In genomic region chr13:100484708-100485107, GRCh38 we compare ENCODE assay signal across 26 cellular contexts.
DNase-seq lines count a peak whose midpoint lies in the region; ATAC-seq, FAIRE-seq and TF ChIP-seq lines count a peak whose summit lies in the region.
"Had no signal": no experiment of that assay in that cellular context is flagged by ENCODE, and none has a peak within 500 bp of the region (broad histone marks: within the 10 kb centered on the region; RNA-seq: fewer than 3 reads in every experiment).

No MANE protein-coding gene starts in this region.

- peaks cover 3% of the 10 kb centered on the region for H3K36me3 Mint-ChIP-seq in T-helper 2 cell treated with Interferon-gamma antibody and Interleukin-4, amounts not matched to agents 5 μg/mL and 100 μg/mL, for 36 hours (ENCODE audit: low read depth)
- H3K36me3 Mint-ChIP-seq: CD4-positive, CD25-positive, alpha-beta regulatory T cell; IgD-negative memory B cell; stimulated activated naive B cell treated with anti-CD40 and anti-IgM and Interleukin-4, amounts not matched to agents 10 μg/mL and 1 μg/mL and 100 μg/mL, for 72 hours had no signal

- TF ChIP-seq CTCF in AG09309 (IDR thresholded peaks at IDR 0.05; ENCODE audit: control insufficient read depth, insufficient read depth, low read depth, low read length, missing control alignments) = no peak
- no peak for TF ChIP-seq CTCF in GM20000 (IDR thresholded peaks at IDR 0.05; ENCODE audit: extremely low read depth, missing control alignments)

- H3K27me3 Mint-ChIP-seq in T-helper 2 cell treated with Interferon-gamma antibody and Interleukin-4, amounts not matched to agents 5 μg/mL and 100 μg/mL, for 36 hours (ENCODE audit: low read depth) = peaks cover 6% of the 10 kb centered on the region
- H3K27me3 Mint-ChIP-seq: activated T-cell treated with anti-CD3 and anti-CD28 coated beads, Interleukin-2, amount 50 U/mL, for 24 hours; CD4-positive, CD25-positive, alpha-beta regulatory T cell; stimulated activated naive B cell treated with anti-CD40 and anti-IgM and Interleukin-4, amounts not matched to agents 10 μg/mL and 1 μg/mL and 100 μg/mL, for 72 hours had no signal

- no peak for TF ChIP-seq POLR2A in H54 (IDR thresholded peaks at IDR 0.05; ENCODE audit: low read depth, low read length)

- FAIRE-seq in H54 (lab: Jason Lieb, UNC) = peak; percentile 77
- FAIRE-seq: RCC 7860 had no signal

- H3K9me3 Mint-ChIP-seq in T-helper 2 cell treated with Interferon-gamma antibody and Interleukin-4, amounts not matched to agents 5 μg/mL and 100 μg/mL, for 36 hours = no peaks in the 10 kb centered on the region
- H3K9me3 Mint-ChIP-seq: activated naive CD4-positive, alpha-beta T cell treated with anti-CD3 and anti-CD28 coated beads for 36 hours; activated T-cell treated with anti-CD3 and anti-CD28 coated beads, Interleukin-2, amount 50 U/mL, for 24 hours; CD4-positive, CD25-positive, alpha-beta regulatory T cell; IgD-negative memory B cell; stimulated activated naive B cell treated with anti-CD40 and anti-IgM and Interleukin-4, amounts not matched to agents 10 μg/mL and 1 μg/mL and 100 μg/mL, for 72 hours had no signal

- peak overlapping the region; percentile 9 for H3K4me3 Mint-ChIP-seq in T-helper 2 cell treated with Interferon-gamma antibody and Interleukin-4, amounts not matched to agents 5 μg/mL and 100 μg/mL, for 36 hours
- H3K4me3 Mint-ChIP-seq: activated naive CD4-positive, alpha-beta T cell treated with anti-CD3 and anti-CD28 coated beads for 36 hours; activated T-cell treated with anti-CD3 and anti-CD28 coated beads, Interleukin-2, amount 50 U/mL, for 24 hours; CD4-positive, CD25-positive, alpha-beta regulatory T cell; stimulated activated naive B cell treated with anti-CD40 and anti-IgM and Interleukin-4, amounts not matched to agents 10 μg/mL and 1 μg/mL and 100 μg/mL, for 72 hours had no signal

- DNase-seq in AG09309 (ENCODE audit: low read depth) (peak; percentile 7), H54 (ENCODE audit: insufficient read length, low spot score) (no peak), left kidney (ENCODE audit: low read depth, low spot score) (peak; percentile 41), mucosa of gallbladder (ENCODE audit: low spot score) (no peak), NCI-H1417 treated with DMSO at 0.1 percent for 48 hours (lab: John Stamatoyannopoulos, UW) (no peak), GM20000 (ENCODE audit: low spot score) (no peak)
- DNase-seq in T-helper 2 cell treated with Interferon-gamma antibody and Interleukin-4, amounts not matched to agents 5 μg/mL and 100 μg/mL, for 36 hours (ENCODE audit: low spot score) = no peak
- DNase-seq: activated CD4-positive, alpha-beta T cell treated with anti-CD3 and anti-CD28 coated beads, Interleukin-2, amount 50 U/mL, for 48 hours; activated naive CD4-positive, alpha-beta T cell treated with anti-CD3 and anti-CD28 coated beads for 36 hours; activated T-cell treated with anti-CD3 and anti-CD28 coated beads, Interleukin-2, amount 50 U/mL, for 24 hours; anterior cingulate cortex; CD4-positive, CD25-positive, alpha-beta regulatory T cell; DMS53; GDM1; left lung; MG63; NCI-H2029; stimulated activated CD4-positive, alpha-beta T cell treated with anti-CD3 and anti-CD28 coated beads, Interleukin-1b, Interleukin-23, amount 100 ng/mL, for 48 hours; stimulated activated naive B cell treated with anti-CD40 and anti-IgM and Interleukin-4, amounts not matched to agents 10 μg/mL and 1 μg/mL and 100 μg/mL, for 72 hours; testis had no signal

- no peak for ATAC-seq in HG03457 (IDR thresholded peaks at IDR 0.05; ENCODE audit: unreplicated experiment)
- ATAC-seq: stimulated activated naive B cell treated with anti-CD40 and anti-IgM and Interleukin-4, amounts not matched to agents 10 μg/mL and 1 μg/mL and 100 μg/mL, for 72 hours had no signal

- H3K27ac Mint-ChIP-seq in T-helper 2 cell treated with Interferon-gamma antibody and Interleukin-4, amounts not matched to agents 5 μg/mL and 100 μg/mL, for 36 hours = peak overlapping the region; percentile 56
- H3K27ac Mint-ChIP-seq: activated naive CD4-positive, alpha-beta T cell treated with anti-CD3 and anti-CD28 coated beads for 36 hours; activated T-cell treated with anti-CD3 and anti-CD28 coated beads, Interleukin-2, amount 50 U/mL, for 24 hours; CD4-positive, CD25-positive, alpha-beta regulatory T cell; IgD-negative memory B cell; stimulated activated naive B cell treated with anti-CD40 and anti-IgM and Interleukin-4, amounts not matched to agents 10 μg/mL and 1 μg/mL and 100 μg/mL, for 72 hours had no signal

- H3K4me3 ChIP-seq in AG09309 (ENCODE audit: control insufficient read depth, low read depth, low read length) = no peak overlapping the region
- H3K4me3 ChIP-seq: HAP-1, left lung, MG63, prostate gland, SK-N-MC, testis had no signal

- peaks cover 21% of the 10 kb centered on the region for H3K4me1 Mint-ChIP-seq in T-helper 2 cell treated with Interferon-gamma antibody and Interleukin-4, amounts not matched to agents 5 μg/mL and 100 μg/mL, for 36 hours (ENCODE audit: low read depth)

Comparison
In these comparisons a context has a peak if more than half of its experiments do, and no peak if none do; other contexts are left out.
1. DNase-seq: peak in AG09309 (single experiment) and left kidney (single experiment); none in H54 (single experiment), T-helper 2 cell treated with Interferon-gamma antibody and Interleukin-4, amounts not matched to agents 5 μg/mL and 100 μg/mL, for 36 hours (single experiment), mucosa of gallbladder (single experiment), NCI-H1417 treated with DMSO at 0.1 percent for 48 hours (single experiment) and GM20000 (single experiment).